8 cellular contexts compared by ENCODE assay signal in the genomic region with DNA sequence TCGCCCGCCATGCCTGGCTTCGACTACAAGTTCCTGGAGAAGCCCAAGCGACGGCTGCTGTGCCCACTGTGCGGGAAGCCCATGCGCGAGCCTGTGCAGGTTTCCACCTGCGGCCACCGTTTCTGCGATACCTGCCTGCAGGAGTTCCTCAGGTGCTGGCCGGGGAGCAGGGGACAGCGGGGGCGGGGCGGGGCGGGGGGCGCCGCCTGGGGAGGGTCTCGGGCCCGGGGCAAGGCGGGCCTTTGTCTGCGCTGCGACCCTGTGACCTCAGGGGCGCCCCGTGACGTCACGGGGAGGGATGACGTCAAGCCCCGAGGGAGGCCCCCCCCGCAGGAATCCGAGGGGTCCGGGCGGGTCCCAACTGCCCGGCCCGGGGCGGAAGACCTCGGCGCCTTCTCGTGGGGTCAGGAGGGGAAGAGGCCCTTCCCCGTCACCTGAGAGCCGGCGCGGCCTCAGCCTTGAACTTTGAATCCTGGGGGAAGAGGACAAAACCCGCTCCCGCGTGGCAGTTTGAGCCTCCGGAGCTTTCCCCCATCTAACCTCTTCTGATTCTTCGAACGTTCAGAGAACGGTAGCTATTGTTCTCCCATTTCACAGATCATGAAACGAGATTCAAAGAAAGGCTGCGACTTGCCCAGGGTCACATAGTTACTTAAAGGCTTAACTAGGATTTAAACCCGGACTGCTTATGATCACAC. TPM values are rescaled to one million over a fixed set of nuclear protein-coding genes. Genes with fewer than 3 reads are reported as not detected.
A peak's percentile ranks its signal among the peaks of the same experiment; 100 is the strongest.
DNase-seq lines count a peak whose midpoint lies in the region; ATAC-seq and TF ChIP-seq lines count a peak whose summit lies in the region.

No MANE protein-coding gene starts in this region.

- H3K4me3 ChIP-seq in mucosa of rectum (ENCODE audit: low read length in 2 of 2) = peak overlapping the region; percentile 76 to 83
- peak overlapping the region; percentile 61 to 89 (median 80) for H3K4me3 ChIP-seq in stomach

- peaks cover 60 to 68% of the 10 kb centered on the region in 2 donors for H3K4me1 ChIP-seq in mucosa of rectum (ENCODE audit: control insufficient read depth in 2 of 2, insufficient read depth in 2 of 2, low read length in 2 of 2)
- peaks cover 54 to 80% (median 74%) of the 10 kb centered on the region in 4 donors for H3K4me1 ChIP-seq in stomach

- no peaks in the 10 kb centered on the region for H3K9me3 Mint-ChIP-seq in CD4-positive, alpha-beta T cell
- no peaks in the 10 kb centered on the region for H3K9me3 Mint-ChIP-seq in endothelial cell (ENCODE audit: unreplicated experiment)

- H3K27ac ChIP-seq in CD4-positive, alpha-beta T cell (ENCODE audit: low read depth, low read length) = peak overlapping the region; percentile 72
- H3K27ac ChIP-seq in mucosa of rectum (ENCODE audit: low read depth in 2 of 2, low read length in 2 of 2) (peak overlapping the region; percentile 97 to 98), stomach (peak overlapping the region; percentile 96 to 99 (median 98))

- peaks cover 20% of the 10 kb centered on the region for H3K4me1 Mint-ChIP-seq in CD4-positive, alpha-beta T cell (ENCODE audit: low read depth)
- peaks cover 25% of the 10 kb centered on the region for H3K4me1 Mint-ChIP-seq in endothelial cell (ENCODE audit: unreplicated experiment)

- no peak for TF ChIP-seq EP300 in stomach (IDR thresholded peaks at IDR 0.05)

- intact Hi-C loops in CD4-positive, alpha-beta T cell (cut with DNase I, micrococcal nuclease) = loop anchor here in 1 of 2 experiments (1.0 to 10.0 kb wide), 2 partner anchors 17 to 841 kb away; partner anchors contain the start of gene GIT1
- intact Hi-C loops in stomach (cut with DNase I; ENCODE audit: low total_unique reads) = no loop called here

- H3K27me3 Mint-ChIP-seq in CD4-positive, alpha-beta T cell = no peaks in the 10 kb centered on the region
- H3K27me3 Mint-ChIP-seq in endothelial cell (ENCODE audit: unreplicated experiment) = peaks cover 14% of the 10 kb centered on the region

- CTCF ChIA-PET in CD4-positive, alpha-beta T cell (lab: Charles Lee) = interaction anchor here (0.9 to 12.6 kb wide), 4 partner anchors 17 to 149 kb away, joined by 3 to 373 read pairs (median 4); partner anchors contain the start of genes NEK8, RPL23A and TLCD1

- peak; percentile 39 to 70 (median 54) for DNase-seq in CD4-positive, alpha-beta T cell
- DNase-seq in NCI-H1105 (lab: John Stamatoyannopoulos, UW) (peak; percentile 11), endothelial cell (ENCODE audit: low spot score) (peak; percentile 86), stomach (peak; percentile 61), DMS153 (lab: John Stamatoyannopoulos, UW) (no peak)
- peak; percentile 47 to 68 (median 60) for DNase-seq in activated CD8-positive, alpha-beta memory T cell treated with anti-CD3 and anti-CD28 coated beads for 48 hours (ENCODE audit: low read depth in 2 of 3, low spot score in 2 of 3)

- no peak for TF ChIP-seq POLR2A in stomach (IDR thresholded peaks at IDR 0.05)

- 0 to 1% (median 1%) methylated on average over 23 to 53 of the region's 53 CpGs for WGBS in stomach, 5 donors

- POLR2A ChIA-PET in CD4-positive, alpha-beta T cell (lab: Charles Lee) = interaction anchor here (0.6 to 13.8 kb wide), 11 partner anchors 16 to 208 kb away, joined by 3 to 268 read pairs (median 7); partner anchors contain the start of genes BLTP2, DHRS13, FLOT2 and NEK8

- peaks cover 19 to 22% of the 10 kb centered on the region in 2 donors for H3K36me3 ChIP-seq in mucosa of rectum (ENCODE audit: control insufficient read depth in 2 of 2, insufficient read depth in 2 of 2, low read length in 2 of 2)
- peaks cover 17 to 22% (median 20%) of the 10 kb centered on the region in 4 donors for H3K36me3 ChIP-seq in stomach

- peak overlapping the region; percentile 83 to 94 for H3K9ac ChIP-seq in mucosa of rectum (ENCODE audit: low read depth in 1 of 2, low read length in 2 of 2)

- H3K4me3 Mint-ChIP-seq in CD4-positive, alpha-beta T cell = peak overlapping the region; percentile 90
- H3K4me3 Mint-ChIP-seq in endothelial cell (ENCODE audit: unreplicated experiment) = peak overlapping the region; percentile 94

- TF ChIP-seq CTCF in CD4-positive, alpha-beta T cell (IDR thresholded peaks at IDR 0.05) = no peak
- TF ChIP-seq CTCF in endothelial cell (IDR thresholded peaks at IDR 0.05; ENCODE audit: unreplicated experiment) (no peak), stomach (IDR thresholded peaks at IDR 0.05) (no peak)

- peaks cover 15% of the 10 kb centered on the region for H3K36me3 Mint-ChIP-seq in CD4-positive, alpha-beta T cell (ENCODE audit: low read depth)
- H3K36me3 Mint-ChIP-seq in endothelial cell (ENCODE audit: low read depth, unreplicated experiment) = peaks cover 9% of the 10 kb centered on the region

- ATAC-seq in CD4-positive, alpha-beta T cell (ENCODE audit: poor library complexity) = peak; percentile 39
- ATAC-seq in GM21737 (IDR thresholded peaks at IDR 0.05; ENCODE audit: unreplicated experiment) = peak; percentile 23

- no peaks in the 10 kb centered on the region for H3K9me3 ChIP-seq in CD4-positive, alpha-beta T cell (ENCODE audit: control insufficient read depth, low read length)
- H3K9me3 ChIP-seq in mucosa of rectum (ENCODE audit: control insufficient read depth in 2 of 2, low read length in 2 of 2) (no peaks in the 10 kb centered on the region), stomach (no peaks in the 10 kb centered on the region)

- peak overlapping the region; percentile 88 for H3K27ac Mint-ChIP-seq in CD4-positive, alpha-beta T cell
- H3K27ac Mint-ChIP-seq in endothelial cell (ENCODE audit: unreplicated experiment) = peak overlapping the region; percentile 94

- H3K27me3 ChIP-seq in CD4-positive, alpha-beta T cell (ENCODE audit: control insufficient read depth, insufficient read depth, low read length) = no peaks in the 10 kb centered on the region
- H3K27me3 ChIP-seq in mucosa of rectum (ENCODE audit: control insufficient read depth in 2 of 2, insufficient read depth in 2 of 2, low read length in 2 of 2) (no peaks in the 10 kb centered on the region), stomach (peaks cover 0 to 5% (median 0%) of the 10 kb centered on the region in 3 donors)

RNA-seq across cellular contexts. Expression of gene TRAF4, which starts 0.4 kb away (rescaled TPM):
- total RNA-seq in CD4-positive, alpha-beta T cell = 100 to 1,000 TPM; 411 to 416 TPM
- total RNA-seq in endothelial cell (ENCODE audit: unreplicated experiment) (166 TPM), stomach (100 to 1,000 TPM in 3 of 5 donors, 10 to 100 TPM in 2; 29.0 to 383 (median 151) TPM)
- 10 to 100 TPM; 33.3 to 38.2 (median 34.4) TPM for polyA plus RNA-seq in stomach

RNA-seq across cellular contexts. Expression of gene NEK8, which starts 15.7 kb away (rescaled TPM):
- total RNA-seq in CD4-positive, alpha-beta T cell = 1 to 10 TPM; 4.7 to 5.2 TPM
- total RNA-seq in endothelial cell (ENCODE audit: unreplicated experiment) (6.7 TPM), stomach (10 to 100 TPM in 1 of 5 donors, 1 to 10 TPM in 3, not detected in 1; 2.8 to 17.8 (median 7.5) TPM)
- 1 to 10 TPM; 2.8 to 3.4 (median 3.1) TPM for polyA plus RNA-seq in stomach

RNA-seq across cellular contexts. Expression of gene TLCD1, which starts 18.2 kb away (rescaled TPM):
- under 1 TPM; 0.39 to 0.60 TPM for total RNA-seq in CD4-positive, alpha-beta T cell
- total RNA-seq in endothelial cell (ENCODE audit: unreplicated experiment) = 2.4 TPM
- total RNA-seq in stomach = 10 to 100 TPM in 2 of 5 donors, 1 to 10 TPM in 1, not detected in 2; 2.6 to 21.0 (median 11.7) TPM
- polyA plus RNA-seq in stomach = 10 to 100 TPM in 1 of 3 donors, 1 to 10 TPM in 2; 6.3 to 13.0 (median 8.2) TPM

RNA-seq across cellular contexts. Expression of gene RPL23A, which starts 24.5 kb away (rescaled TPM):
- 1,000 to 10,000 TPM; 3,393 to 3,457 TPM for total RNA-seq in CD4-positive, alpha-beta T cell
- total RNA-seq in endothelial cell (ENCODE audit: unreplicated experiment) = 1,525 TPM
- 1,000 to 10,000 TPM in 1 of 5 donors, 100 to 1,000 TPM in 4; 221 to 1,205 (median 504) TPM for total RNA-seq in stomach
- 1,000 to 10,000 TPM; 1,260 to 1,750 (median 1,417) TPM for polyA plus RNA-seq in stomach

RNA-seq across cellular contexts. Expression of gene RAB34, which starts 26.6 kb away (rescaled TPM):
- total RNA-seq in CD4-positive, alpha-beta T cell = 10 to 100 TPM; 20.7 to 21.3 TPM
- total RNA-seq in endothelial cell (ENCODE audit: unreplicated experiment) = 72.0 TPM
- 100 to 1,000 TPM in 1 of 5 donors, 10 to 100 TPM in 4; 35.6 to 101 (median 95.5) TPM for total RNA-seq in stomach
- 10 to 100 TPM; 53.1 to 80.1 (median 70.6) TPM for polyA plus RNA-seq in stomach
